Comparison of ENCODE assay signal across 1 cellular context in genomic region chr22:21860640-21861039, GRCh38.
TF ChIP-seq lines count a peak whose summit lies in the region.

No MANE protein-coding gene starts in this region.

TF ChIP-seq in GM23338, 12 proteins besides CTCF, POLR2A, EP300 and RAD21 (continued from another document):
- no peak for TF ChIP-seq ZNF462 (CRISPR knock-in tag; IDR thresholded peaks at IDR 0.05)
- TF ChIP-seq ZNF114 (CRISPR knock-in tag; IDR thresholded peaks at IDR 0.05) = no peak
- TF ChIP-seq JUNB (IDR thresholded peaks at IDR 0.05; ENCODE audit: unreplicated experiment) = no peak
- TF ChIP-seq POLR2AphosphoS5 (IDR thresholded peaks at IDR 0.05; ENCODE audit: low read depth) = no peak
- no peak for TF ChIP-seq ZNF331 (CRISPR knock-in tag; IDR thresholded peaks at IDR 0.05; ENCODE audit: low read depth)
- TF ChIP-seq ETS1 (IDR thresholded peaks at IDR 0.05) = no peak
- no peak for TF ChIP-seq STAT1 (IDR thresholded peaks at IDR 0.05; ENCODE audit: unreplicated experiment)
- TF ChIP-seq, protein P1, sequence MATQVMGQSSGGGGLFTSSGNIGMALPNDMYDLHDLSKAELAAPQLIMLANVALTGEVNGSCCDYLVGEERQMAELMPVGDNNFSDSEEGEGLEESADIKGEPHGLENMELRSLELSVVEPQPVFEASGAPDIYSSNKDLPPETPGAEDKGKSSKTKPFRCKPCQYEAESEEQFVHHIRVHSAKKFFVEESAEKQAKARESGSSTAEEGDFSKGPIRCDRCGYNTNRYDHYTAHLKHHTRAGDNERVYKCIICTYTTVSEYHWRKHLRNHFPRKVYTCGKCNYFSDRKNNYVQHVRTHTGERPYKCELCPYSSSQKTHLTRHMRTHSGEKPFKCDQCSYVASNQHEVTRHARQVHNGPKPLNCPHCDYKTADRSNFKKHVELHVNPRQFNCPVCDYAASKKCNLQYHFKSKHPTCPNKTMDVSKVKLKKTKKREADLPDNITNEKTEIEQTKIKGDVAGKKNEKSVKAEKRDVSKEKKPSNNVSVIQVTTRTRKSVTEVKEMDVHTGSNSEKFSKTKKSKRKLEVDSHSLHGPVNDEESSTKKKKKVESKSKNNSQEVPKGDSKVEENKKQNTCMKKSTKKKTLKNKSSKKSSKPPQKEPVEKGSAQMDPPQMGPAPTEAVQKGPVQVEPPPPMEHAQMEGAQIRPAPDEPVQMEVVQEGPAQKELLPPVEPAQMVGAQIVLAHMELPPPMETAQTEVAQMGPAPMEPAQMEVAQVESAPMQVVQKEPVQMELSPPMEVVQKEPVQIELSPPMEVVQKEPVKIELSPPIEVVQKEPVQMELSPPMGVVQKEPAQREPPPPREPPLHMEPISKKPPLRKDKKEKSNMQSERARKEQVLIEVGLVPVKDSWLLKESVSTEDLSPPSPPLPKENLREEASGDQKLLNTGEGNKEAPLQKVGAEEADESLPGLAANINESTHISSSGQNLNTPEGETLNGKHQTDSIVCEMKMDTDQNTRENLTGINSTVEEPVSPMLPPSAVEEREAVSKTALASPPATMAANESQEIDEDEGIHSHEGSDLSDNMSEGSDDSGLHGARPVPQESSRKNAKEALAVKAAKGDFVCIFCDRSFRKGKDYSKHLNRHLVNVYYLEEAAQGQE (IDR thresholded peaks at IDR 0.05; ENCODE audit: unreplicated experiment) = no peak
- no peak for TF ChIP-seq CREB1 (CRISPR knock-in tag; IDR thresholded peaks at IDR 0.05; ENCODE audit: low read depth)
- no peak for TF ChIP-seq EZH2phosphoT487 (IDR thresholded peaks at IDR 0.05; ENCODE audit: unreplicated experiment)
